In the genomic region with DNA sequence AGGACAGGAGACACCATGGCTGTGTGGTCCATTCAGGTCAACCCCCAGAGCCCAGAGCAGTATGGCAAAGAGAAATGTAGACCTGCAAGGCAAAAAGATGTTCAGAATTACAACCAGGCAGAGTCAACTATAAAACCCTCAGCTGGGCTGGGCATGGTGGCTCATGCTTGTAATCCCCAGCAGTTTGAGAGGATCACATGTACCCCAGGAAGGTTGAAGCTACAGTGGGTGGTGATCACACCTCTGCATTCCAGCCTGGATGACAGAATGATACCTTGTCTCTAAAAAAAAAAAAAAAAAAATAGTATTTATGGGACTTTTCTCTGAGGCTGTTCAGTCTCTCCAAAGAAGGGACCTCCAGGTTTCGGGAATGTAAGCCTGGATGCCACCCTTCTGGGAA, we compare ENCODE assay signal across 36 cellular contexts. TPM values are rescaled to one million over a fixed set of nuclear protein-coding genes. Genes with fewer than 3 reads are reported as not detected.
"Had no signal": no experiment of that assay in that cellular context is flagged by ENCODE, and none has a peak within 500 bp of the region (broad histone marks: within the 10 kb centered on the region; RNA-seq: fewer than 3 reads in every experiment).

No MANE protein-coding gene starts in this region.

- H3K27ac ChIP-seq: body of pancreas, breast epithelium, cardiac muscle cell, coronary artery, heart left ventricle, WERI-Rb-1 had no signal

- H3K9me3 Mint-ChIP-seq: activated B cell treated with CpG ODN at 0.5 μM for 24 hours; activated CD8-positive, alpha-beta T cell treated with anti-CD3 and anti-CD28 coated beads for 36 hours; activated T-cell treated with anti-CD3 and anti-CD28 coated beads, Interleukin-2, amount 50 U/mL, for 4 hours; activated T-helper 17 cell treated with anti-CD3 and anti-CD28 coated beads, Interleukin-2, amount 50 U/mL, for 72 hours; central memory CD8-positive, alpha-beta T cell; dendritic cell treated with granulocyte-macrophage colony-stimulating factor and Interleukin-4, amounts not matched to agents 40 ng/mL and 50 ng/mL, for 4 days; endodermal cell; T-cell; T-helper 1 cell treated with Interleukin-12 subunit alpha and Interleukin-12 subunit beta and Interleukin-4 antibody, amounts not matched to agents 30 μg/mL and 1 μg/mL, for 36 hours; T-helper 2 cell treated with Interferon-gamma antibody and Interleukin-4, amounts not matched to agents 5 μg/mL and 100 μg/mL, for 36 hours had no signal

- H3K4me1 ChIP-seq: body of pancreas, breast epithelium, heart left ventricle had no signal

- H3K4me1 Mint-ChIP-seq: activated B cell treated with CpG ODN at 0.5 μM for 24 hours; activated T-helper 17 cell treated with anti-CD3 and anti-CD28 coated beads, Interleukin-2, amount 50 U/mL, for 72 hours; central memory CD8-positive, alpha-beta T cell had no signal

- H3K4me3 Mint-ChIP-seq: activated B cell treated with CpG ODN at 0.5 μM for 24 hours; activated CD8-positive, alpha-beta T cell treated with anti-CD3 and anti-CD28 coated beads for 36 hours; activated naive CD8-positive, alpha-beta T cell; activated T-cell treated with anti-CD3 and anti-CD28 coated beads, Interleukin-2, amount 50 U/mL, for 4 hours; activated T-helper 17 cell treated with anti-CD3 and anti-CD28 coated beads, Interleukin-2, amount 50 U/mL, for 72 hours; central memory CD8-positive, alpha-beta T cell; dendritic cell treated with granulocyte-macrophage colony-stimulating factor and Interleukin-4, amounts not matched to agents 40 ng/mL and 50 ng/mL, for 4 days; endodermal cell; T-cell; T-helper 1 cell treated with Interleukin-12 subunit alpha and Interleukin-12 subunit beta and Interleukin-4 antibody, amounts not matched to agents 30 μg/mL and 1 μg/mL, for 36 hours; T-helper 2 cell treated with Interferon-gamma antibody and Interleukin-4, amounts not matched to agents 5 μg/mL and 100 μg/mL, for 36 hours had no signal

- H3K9me3 ChIP-seq: body of pancreas, breast epithelium, heart left ventricle had no signal

- DNase-seq: activated B cell treated with CpG ODN at 0.5 μM for 24 hours; activated CD4-positive, alpha-beta T cell treated with anti-CD3 and anti-CD28 coated beads for 48 hours; activated CD4-positive, alpha-beta T cell treated with anti-CD3 and anti-CD28 coated beads, Interleukin-2, amount 50 U/mL, for 1 hour; activated CD4-positive, alpha-beta T cell treated with anti-CD3 and anti-CD28 coated beads, Interleukin-2, amount 50 U/mL, for 48 hours; activated CD8-positive, alpha-beta memory T cell treated with anti-CD3 and anti-CD28 coated beads for 24 hours; activated CD8-positive, alpha-beta T cell treated with anti-CD3 and anti-CD28 coated beads for 36 hours; activated effector memory CD4-positive, alpha-beta T cell treated with Interleukin-2 at 50 U/mL for 16 hours; activated gamma-delta T cell treated with Interleukin-2 at 50 U/mL for 16 hours; activated naive CD4-positive, alpha-beta T cell treated with anti-CD3 and anti-CD28 coated beads, Interleukin-2, amount 50 U/mL, for 16 hours; activated naive CD4-positive, alpha-beta T cell treated with Interleukin-2 at 50 U/mL for 16 hours; activated T-cell treated with anti-CD3 and anti-CD28 coated beads, Interleukin-2, amount 50 U/mL, for 4 hours; amygdala; aorta; body of pancreas; dorsolateral prefrontal cortex; effector memory CD4-positive, alpha-beta T cell; endodermal cell; foreskin fibroblast; heart left ventricle; T-cell; T1000; WERI-Rb-1 had no signal

- H3K36me3 Mint-ChIP-seq: T-cell had no signal

- H3K27me3 ChIP-seq: body of pancreas, breast epithelium, cardiac muscle cell, dorsolateral prefrontal cortex, heart left ventricle had no signal

- ATAC-seq: activated CD4-positive, CD25-positive, alpha-beta regulatory T cell treated with anti-CD3 and anti-CD28 coated beads, Interleukin-2, amount 50 U/mL, for 24 hours; activated CD8-positive, alpha-beta T cell treated with anti-CD3 and anti-CD28 coated beads for 36 hours; activated T-cell treated with anti-CD3 and anti-CD28 coated beads, Interleukin-2, amount 50 U/mL, for 4 hours; activated T-helper 17 cell treated with anti-CD3 and anti-CD28 coated beads, Interleukin-2, amount 50 U/mL, for 72 hours; body of pancreas; esophagus mucosa; heart left ventricle; T-cell had no signal

- FAIRE-seq: frontal cortex had no signal

- H3K36me3 ChIP-seq: breast epithelium, cardiac muscle cell, heart left ventricle, WERI-Rb-1 had no signal

- H3K27me3 Mint-ChIP-seq: activated B cell treated with CpG ODN at 0.5 μM for 24 hours; activated CD8-positive, alpha-beta T cell treated with anti-CD3 and anti-CD28 coated beads for 36 hours; activated naive CD8-positive, alpha-beta T cell; activated T-helper 17 cell treated with anti-CD3 and anti-CD28 coated beads, Interleukin-2, amount 50 U/mL, for 72 hours; central memory CD8-positive, alpha-beta T cell; dendritic cell treated with granulocyte-macrophage colony-stimulating factor and Interleukin-4, amounts not matched to agents 40 ng/mL and 50 ng/mL, for 4 days; T-cell had no signal

- H3K27ac Mint-ChIP-seq: activated B cell treated with CpG ODN at 0.5 μM for 24 hours; activated CD8-positive, alpha-beta T cell treated with anti-CD3 and anti-CD28 coated beads for 36 hours; activated naive CD8-positive, alpha-beta T cell; activated T-helper 17 cell treated with anti-CD3 and anti-CD28 coated beads, Interleukin-2, amount 50 U/mL, for 72 hours; dendritic cell treated with granulocyte-macrophage colony-stimulating factor and Interleukin-4, amounts not matched to agents 40 ng/mL and 50 ng/mL, for 4 days; endodermal cell; T-cell; T-helper 1 cell treated with Interleukin-12 subunit alpha and Interleukin-12 subunit beta and Interleukin-4 antibody, amounts not matched to agents 30 μg/mL and 1 μg/mL, for 36 hours; T-helper 2 cell treated with Interferon-gamma antibody and Interleukin-4, amounts not matched to agents 5 μg/mL and 100 μg/mL, for 36 hours had no signal

- H3K4me3 ChIP-seq: body of pancreas, breast epithelium, cardiac muscle cell, coronary artery, dorsolateral prefrontal cortex, heart left ventricle had no signal

RNA-seq across cellular contexts. Expression of gene LDHC, which starts 36.2 kb away (rescaled TPM):
- total RNA-seq: activated B cell treated with CpG ODN at 0.5 μM for 24 hours; activated CD8-positive, alpha-beta T cell treated with anti-CD3 and anti-CD28 coated beads for 36 hours; body of pancreas; breast epithelium; cardiac muscle cell; cerebellum; epithelial cell of proximal tubule; esophagus mucosa; frontal cortex had no signal
- polyA plus RNA-seq: cardiac muscle cell had no signal
